8 cellular contexts compared by ENCODE assay signal in genomic region chr4:147160908-147161513, GRCh38.
DNase-seq lines count a peak whose midpoint lies in the region; ATAC-seq and TF ChIP-seq lines count a peak whose summit lies in the region.

No MANE protein-coding gene starts in this region.

- in situ Hi-C loops in GM13977 (cut with MboI; ENCODE audit: low pct_unique_long_range_greater_than_20kb, low sequenced_read_pairs, unreplicated experiment): loop anchor here (25.0 kb wide), 1 partner anchor 426 kb away; no protein-coding TSS in a partner anchor

- peaks cover 16% of the 10 kb centered on the region for H3K4me1 ChIP-seq in BE2C

- H3K36me3 ChIP-seq in BE2C: no peaks in the 10 kb centered on the region

- no peaks in the 10 kb centered on the region for H3K9me3 ChIP-seq in BE2C

- ATAC-seq in HG02571 (IDR thresholded peaks at IDR 0.05; ENCODE audit: unreplicated experiment): peak; percentile 89

- no peaks in the 10 kb centered on the region for H3K27me3 ChIP-seq in BE2C

- peak; percentile 94 for TF ChIP-seq CTCF in BE2C (IDR thresholded peaks at IDR 0.05; ENCODE audit: low read depth, low read length)
- TF ChIP-seq CTCF in GM13977 (IDR thresholded peaks at IDR 0.05; ENCODE audit: extremely low read depth, insufficient read depth, missing control alignments): peak; percentile 76
- TF ChIP-seq CTCF in LNCaP clone FGC (IDR thresholded peaks at IDR 0.05; ENCODE audit: control insufficient read depth, extremely low read depth, insufficient read depth): peak; percentile 82

- H3K4me3 ChIP-seq in BE2C (ENCODE audit: low read depth, low read length): no peak overlapping the region
- no peak overlapping the region for H3K4me3 ChIP-seq in LNCaP clone FGC (ENCODE audit: low read depth, low read length)

- DNase-seq in BE2C (peak; percentile 49), GM13977 (ENCODE audit: low spot score) (peak; percentile 72), LNCaP clone FGC (ENCODE audit: low read depth) (peak; percentile 56), amniotic epithelial cell (ENCODE audit: low read depth) (peak; percentile 62), hepatic stellate cell (ENCODE audit: low spot score) (peak; percentile 59), stromal cell of bone marrow (ENCODE audit: low read depth) (peak; percentile 44)
- no peak for DNase-seq in stimulated activated CD4-positive, alpha-beta T cell treated with anti-CD3 and anti-CD28 coated beads, Interleukin-12 subunit alpha, Interleukin-12 subunit beta, amount 100 ng/mL, for 4 hours
